Comparison of ENCODE assay signal across 23 cellular contexts in genomic region chr3:50487181-50487580, GRCh38.
"Had no signal": no experiment of that assay in that cellular context is flagged by ENCODE, and none has a peak within 500 bp of the region (broad histone marks: within the 10 kb centered on the region; RNA-seq: fewer than 3 reads in every experiment).

No MANE protein-coding gene starts in this region.

- H2AFZ ChIP-seq: hepatocyte had no signal

- H3K4me2 ChIP-seq: hepatocyte had no signal

- DNase-seq: activated CD4-positive, alpha-beta T cell treated with anti-CD3 and anti-CD28 coated beads, Interleukin-2, amount 10 ng/mL, durations not matched to agents 24 days and 14 days; activated CD8-positive, alpha-beta T cell treated with anti-CD3 and anti-CD28 coated beads for 36 hours; activated naive CD4-positive, alpha-beta T cell; activated naive CD8-positive, alpha-beta T cell treated with anti-CD3 and anti-CD28 coated beads for 36 hours; activated T-cell treated with anti-CD3 and anti-CD28 coated beads, Interleukin-2, amount 50 U/mL, for 1 hour; amniotic stem cell; caudate nucleus; effector memory CD8-positive, alpha-beta T cell; foreskin fibroblast; islet precursor cell; midbrain; nephron progenitor cell; occipital lobe; stimulated activated CD4-positive, alpha-beta T cell treated with anti-CD3 and anti-CD28 coated beads, Interleukin-2, amount 100 ng/mL, for 24 hours; stimulated activated naive CD8-positive, alpha-beta T cell treated with anti-CD3 and anti-CD28 coated beads, Interleukin-15, Interleukin-2, amounts not matched to agents 100 U/mL and 50 U/mL, for 24 hours; substantia nigra; T-helper 9 cell; tibial artery had no signal

- H3K4me3 ChIP-seq: hepatocyte, lung, tibial artery had no signal

- H3K9me3 ChIP-seq: tibial artery had no signal

- H3K36me3 Mint-ChIP-seq: activated naive CD8-positive, alpha-beta T cell treated with anti-CD3 and anti-CD28 coated beads for 36 hours had no signal

- H3K9me3 Mint-ChIP-seq: activated CD4-positive, alpha-beta T cell treated with anti-CD3 and anti-CD28 coated beads, Interleukin-2, amount 10 ng/mL, durations not matched to agents 24 days and 14 days; activated CD8-positive, alpha-beta T cell treated with anti-CD3 and anti-CD28 coated beads for 36 hours; activated naive CD8-positive, alpha-beta T cell treated with anti-CD3 and anti-CD28 coated beads for 36 hours; activated T-helper 17 cell treated with anti-CD3 and anti-CD28 coated beads, Interleukin-2, amount 50 U/mL, for 72 hours; effector memory CD8-positive, alpha-beta T cell; nephron progenitor cell had no signal

- H3K27ac Mint-ChIP-seq: activated CD4-positive, alpha-beta T cell treated with anti-CD3 and anti-CD28 coated beads, Interleukin-2, amount 10 ng/mL, durations not matched to agents 24 days and 14 days; activated CD8-positive, alpha-beta T cell treated with anti-CD3 and anti-CD28 coated beads for 36 hours; activated naive CD8-positive, alpha-beta T cell treated with anti-CD3 and anti-CD28 coated beads for 36 hours; activated T-helper 17 cell treated with anti-CD3 and anti-CD28 coated beads, Interleukin-2, amount 50 U/mL, for 72 hours; effector memory CD8-positive, alpha-beta T cell; nephron progenitor cell; progenitor cell of endocrine pancreas had no signal

- H3K4me3 Mint-ChIP-seq: activated CD4-positive, alpha-beta T cell treated with anti-CD3 and anti-CD28 coated beads, Interleukin-2, amount 10 ng/mL, durations not matched to agents 24 days and 14 days; activated CD8-positive, alpha-beta T cell treated with anti-CD3 and anti-CD28 coated beads for 36 hours; activated naive CD8-positive, alpha-beta T cell treated with anti-CD3 and anti-CD28 coated beads for 36 hours; activated T-helper 17 cell treated with anti-CD3 and anti-CD28 coated beads, Interleukin-2, amount 50 U/mL, for 72 hours; effector memory CD8-positive, alpha-beta T cell; nephron progenitor cell had no signal

- H3K27me3 ChIP-seq: hepatocyte, tibial artery had no signal

- H3K4me1 ChIP-seq: tibial artery had no signal

- ATAC-seq: activated CD8-positive, alpha-beta T cell treated with anti-CD3 and anti-CD28 coated beads for 36 hours; effector memory CD8-positive, alpha-beta T cell; stimulated activated naive CD8-positive, alpha-beta T cell treated with anti-CD3 and anti-CD28 coated beads, Interleukin-15, Interleukin-2, amounts not matched to agents 100 U/mL and 50 U/mL, for 24 hours had no signal

- H3K27ac ChIP-seq: epithelial cell of prostate, hepatocyte, tibial artery had no signal

- H3K27me3 Mint-ChIP-seq: activated CD4-positive, alpha-beta T cell treated with anti-CD3 and anti-CD28 coated beads, Interleukin-2, amount 10 ng/mL, durations not matched to agents 24 days and 14 days; activated CD8-positive, alpha-beta T cell treated with anti-CD3 and anti-CD28 coated beads for 36 hours; activated naive CD8-positive, alpha-beta T cell treated with anti-CD3 and anti-CD28 coated beads for 36 hours; activated T-helper 17 cell treated with anti-CD3 and anti-CD28 coated beads, Interleukin-2, amount 50 U/mL, for 72 hours; effector memory CD8-positive, alpha-beta T cell had no signal

- H3K36me3 ChIP-seq: tibial artery had no signal

- H3K79me2 ChIP-seq: hepatocyte had no signal
